In genomic region chr1:4120557-4121292, GRCh38 we compare ENCODE assay signal across 20 cellular contexts.
"Had no signal": no experiment of that assay in that cellular context is flagged by ENCODE, and none has a peak within 500 bp of the region (broad histone marks: within the 10 kb centered on the region; RNA-seq: fewer than 3 reads in every experiment).

No MANE protein-coding gene starts in this region.

- H3K79me2 ChIP-seq: parathyroid adenoma had no signal

- H3K4me1 ChIP-seq: left ventricle myocardium inferior, lower lobe of right lung, parathyroid adenoma, prostate gland, right atrium auricular region, vagina had no signal

- H3K9me3 ChIP-seq: left ventricle myocardium inferior, lower lobe of right lung, neutrophil, prostate gland, right atrium auricular region, vagina had no signal

- H3K4me3 Mint-ChIP-seq: immature natural killer cell; natural killer cell; stimulated activated naive B cell treated with anti-CD40 and anti-IgM and Interleukin-4, amounts not matched to agents 10 μg/mL and 1 μg/mL and 100 μg/mL, for 72 hours; stimulated activated naive CD8-positive, alpha-beta T cell treated with anti-CD3 and anti-CD28 coated beads, Interleukin-15, Interleukin-2, amounts not matched to agents 100 ng/mL and 50 ng/mL, for 24 hours had no signal

- H3K4me3 ChIP-seq: left ventricle myocardium inferior, lower lobe of right lung, prostate gland, right atrium auricular region, skin epidermis, vagina had no signal

- H3K27me3 ChIP-seq: neutrophil, right atrium auricular region, vagina had no signal

- H3K27ac Mint-ChIP-seq: immature natural killer cell; natural killer cell; stimulated activated naive B cell treated with anti-CD40 and anti-IgM and Interleukin-4, amounts not matched to agents 10 μg/mL and 1 μg/mL and 100 μg/mL, for 72 hours; stimulated activated naive CD8-positive, alpha-beta T cell treated with anti-CD3 and anti-CD28 coated beads, Interleukin-15, Interleukin-2, amounts not matched to agents 100 ng/mL and 50 ng/mL, for 24 hours had no signal

- H2AFZ ChIP-seq: parathyroid adenoma had no signal

- H3K27ac ChIP-seq: left ventricle myocardium inferior, lower lobe of right lung, neutrophil, parathyroid adenoma, prostate gland, right atrium auricular region, skin epidermis, vagina had no signal

- H3K9me3 Mint-ChIP-seq: natural killer cell; stimulated activated naive B cell treated with anti-CD40 and anti-IgM and Interleukin-4, amounts not matched to agents 10 μg/mL and 1 μg/mL and 100 μg/mL, for 72 hours; stimulated activated naive CD8-positive, alpha-beta T cell treated with anti-CD3 and anti-CD28 coated beads, Interleukin-15, Interleukin-2, amounts not matched to agents 100 ng/mL and 50 ng/mL, for 24 hours had no signal

- DNase-seq: cortex of kidney; hypothalamus; immature natural killer cell; islet precursor cell; kidney glomerular epithelial cell; left colon; left ventricle myocardium inferior; lower lobe of right lung; natural killer cell; stimulated activated CD4-positive, alpha-beta T cell treated with anti-CD3 and anti-CD28 coated beads, Interleukin-15, amount 100 ng/mL, for 24 hours; stimulated activated CD4-positive, alpha-beta T cell treated with anti-CD3 and anti-CD28 coated beads, Interleukin-2, amount 100 ng/mL, for 48 hours; stimulated activated naive B cell treated with anti-CD40 and anti-IgM and Interleukin-4, amounts not matched to agents 10 μg/mL and 1 μg/mL and 100 μg/mL, for 72 hours; trophoblast cell had no signal

- H3K27me3 Mint-ChIP-seq: stimulated activated naive CD8-positive, alpha-beta T cell treated with anti-CD3 and anti-CD28 coated beads, Interleukin-15, Interleukin-2, amounts not matched to agents 100 ng/mL and 50 ng/mL, for 24 hours had no signal

- H3K4me1 Mint-ChIP-seq: immature natural killer cell, natural killer cell had no signal

- H3K36me3 ChIP-seq: left ventricle myocardium inferior, lower lobe of right lung, neutrophil, prostate gland, right atrium auricular region, vagina had no signal

- H3K36me3 Mint-ChIP-seq: immature natural killer cell; natural killer cell; stimulated activated naive B cell treated with anti-CD40 and anti-IgM and Interleukin-4, amounts not matched to agents 10 μg/mL and 1 μg/mL and 100 μg/mL, for 72 hours had no signal
